ENCODE assay signal across 17 cellular contexts in the genomic region with DNA sequence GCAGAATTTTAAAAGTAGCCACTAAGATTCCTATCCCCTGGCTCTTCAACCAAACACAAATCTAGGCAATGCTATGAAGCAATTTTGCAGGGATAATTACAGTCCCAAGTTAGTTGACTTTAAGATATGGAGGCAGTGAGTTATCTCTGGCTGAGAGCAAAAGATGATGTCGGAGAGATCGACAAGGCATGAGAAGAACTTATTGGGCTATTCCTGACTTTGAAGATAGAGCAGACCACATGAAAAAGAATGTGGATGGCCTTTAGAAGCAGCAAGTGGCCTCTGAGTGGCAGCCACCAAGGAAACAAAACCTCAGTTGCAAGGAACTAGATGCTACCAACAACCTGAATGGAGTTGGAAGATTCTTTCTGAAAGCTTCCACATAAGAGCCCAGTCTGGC.
"Had no signal": no experiment of that assay in that cellular context is flagged by ENCODE, and none has a peak within 500 bp of the region (broad histone marks: within the 10 kb centered on the region; RNA-seq: fewer than 3 reads in every experiment).

No MANE protein-coding gene starts in this region.

- H3K27ac ChIP-seq: colonic mucosa, heart left ventricle, neutrophil, right atrium auricular region, sigmoid colon, upper lobe of left lung, uterus had no signal

- H3K36me3 Mint-ChIP-seq: naive thymus-derived CD4-positive, alpha-beta T cell had no signal

- H3K4me1 ChIP-seq: colonic mucosa, right atrium auricular region, sigmoid colon, upper lobe of left lung, uterus had no signal

- H3K27ac Mint-ChIP-seq: naive thymus-derived CD4-positive, alpha-beta T cell; nephron progenitor cell had no signal

- H3K9me3 ChIP-seq: colonic mucosa, heart left ventricle, neutrophil, right atrium auricular region, sigmoid colon, upper lobe of left lung, uterus had no signal

- DNase-seq: colonic mucosa; dermis blood vessel endothelial cell; heart left ventricle; islet precursor cell; mammary epithelial cell; naive thymus-derived CD4-positive, alpha-beta T cell; nephron progenitor cell; posterior cingulate gyrus; sigmoid colon; small intestine; stimulated activated CD4-positive, alpha-beta T cell treated with anti-CD3 and anti-CD28 coated beads, Interleukin-12 subunit alpha, Interleukin-12 subunit beta, amount 100 ng/mL, for 4 hours; stimulated activated naive CD4-positive, alpha-beta T cell treated with Interleukin-2 at 50 U/mL for 16 hours; upper lobe of left lung; uterus had no signal

- H3K9me3 Mint-ChIP-seq: naive thymus-derived CD4-positive, alpha-beta T cell; nephron progenitor cell had no signal

- H3K27me3 ChIP-seq: colonic mucosa, heart left ventricle, neutrophil, right atrium auricular region, sigmoid colon, upper lobe of left lung, uterus had no signal

- H3K4me3 ChIP-seq: colonic mucosa, heart left ventricle, right atrium auricular region, sigmoid colon, upper lobe of left lung, uterus had no signal

- H3K4me1 Mint-ChIP-seq: nephron progenitor cell had no signal

- H3K36me3 ChIP-seq: colonic mucosa, heart left ventricle, neutrophil, right atrium auricular region, sigmoid colon, upper lobe of left lung, uterus had no signal

- ATAC-seq: heart left ventricle; left lobe of liver; naive thymus-derived CD4-positive, alpha-beta T cell had no signal

- H3K4me3 Mint-ChIP-seq: naive thymus-derived CD4-positive, alpha-beta T cell; nephron progenitor cell had no signal
